In genomic region chr9:137256839-137257238, GRCh38 we compare ENCODE assay signal across 15 cellular contexts. TPM values are rescaled to one million over a fixed set of nuclear protein-coding genes. Genes with fewer than 3 reads are reported as not detected.
DNase-seq lines count a peak whose midpoint lies in the region; ATAC-seq and TF ChIP-seq lines count a peak whose summit lies in the region.
"Had no signal": no experiment of that assay in that cellular context is flagged by ENCODE, and none has a peak within 500 bp of the region (broad histone marks: within the 10 kb centered on the region; RNA-seq: fewer than 3 reads in every experiment).

No MANE protein-coding gene starts in this region.

- H3K4me1 Mint-ChIP-seq in activated naive CD8-positive, alpha-beta T cell treated with anti-CD3 and anti-CD28 coated beads, Interleukin-2, amount 10 ng/mL, durations not matched to agents 7 days and 5 days, result peaks cover 5% of the 10 kb centered on the region
- peaks cover 7 to 27% (median 22%) of the 10 kb centered on the region in 3 donors for H3K4me1 Mint-ChIP-seq in naive B cell

- DNase-seq in activated naive CD8-positive, alpha-beta T cell treated with anti-CD3 and anti-CD28 coated beads, Interleukin-2, amount 10 ng/mL, durations not matched to agents 7 days and 5 days, result no peak
- DNase-seq in naive B cell (no peak), COLO668 (lab: John Stamatoyannopoulos, UW; ENCODE audit: unreplicated experiment) (no peak), ascending aorta (ENCODE audit: low spot score in 2 of 2) (no peak), NCI-H128 (lab: John Stamatoyannopoulos, UW; ENCODE audit: unreplicated experiment) (no peak), ACHN (no peak)
- DNase-seq: activated CD4-positive, alpha-beta T cell treated with anti-CD3 and anti-CD28 coated beads, Interleukin-2, amount 50 U/mL, for 48 hours; GF-D8; H7; NCI-H1436 treated with DMSO at 0.1 percent for 48 hours; Peyer's patch had no signal

- intact Hi-C loops in ascending aorta (cut with DNase I), result no loop called here

- H3K27ac ChIP-seq in BLaER1 (peak overlapping the region; percentile 93; the same call in 1 of the 2 replicates), HUES6 (ENCODE audit: low read depth, low read length) (no peak overlapping the region), ascending aorta (no peak overlapping the region)
- H3K27ac ChIP-seq: Peyer's patch had no signal

- H3K36me3 ChIP-seq in BLaER1 (peaks cover 46% of the 10 kb centered on the region), HUES6 (ENCODE audit: control insufficient read depth, insufficient read depth, low read length) (peaks cover 23% of the 10 kb centered on the region), ascending aorta (peaks cover 5 to 21% of the 10 kb centered on the region in 2 donors)

- H3K9me3 Mint-ChIP-seq in activated naive CD8-positive, alpha-beta T cell treated with anti-CD3 and anti-CD28 coated beads, Interleukin-2, amount 10 ng/mL, durations not matched to agents 7 days and 5 days, result no peaks in the 10 kb centered on the region
- peaks cover 0 to 2% (median 0%) of the 10 kb centered on the region in 7 donors for H3K9me3 Mint-ChIP-seq in naive B cell
- H3K9me3 Mint-ChIP-seq: dendritic cell treated with granulocyte-macrophage colony-stimulating factor and Interleukin-4, amounts not matched to agents 40 ng/mL and 50 ng/mL, for 4 days had no signal

- H3K4me2 ChIP-seq in BLaER1, result peak overlapping the region; percentile 98

- H3K4me1 ChIP-seq in BLaER1 (peaks cover 57% of the 10 kb centered on the region), HUES6 (ENCODE audit: control insufficient read depth, insufficient read depth, low read length) (peaks cover 18% of the 10 kb centered on the region), ascending aorta (peaks cover 10 to 20% of the 10 kb centered on the region in 2 donors)

- peaks cover 23% of the 10 kb centered on the region for H4K20me1 ChIP-seq in BLaER1

- no peak for TF ChIP-seq CTCF in ascending aorta (IDR thresholded peaks at IDR 0.05)

- H3K4me3 Mint-ChIP-seq in activated naive CD8-positive, alpha-beta T cell treated with anti-CD3 and anti-CD28 coated beads, Interleukin-2, amount 10 ng/mL, durations not matched to agents 7 days and 5 days, result peak overlapping the region; percentile 91
- peak overlapping the region; percentile 81 to 95 (median 90) for H3K4me3 Mint-ChIP-seq in naive B cell

- H3K27me3 Mint-ChIP-seq in activated naive CD8-positive, alpha-beta T cell treated with anti-CD3 and anti-CD28 coated beads, Interleukin-2, amount 10 ng/mL, durations not matched to agents 7 days and 5 days, result no peaks in the 10 kb centered on the region
- H3K27me3 Mint-ChIP-seq in naive B cell, result no peaks in the 10 kb centered on the region

- no peak for ATAC-seq in activated naive CD8-positive, alpha-beta T cell treated with anti-CD3 and anti-CD28 coated beads, Interleukin-2, amount 10 ng/mL, durations not matched to agents 7 days and 5 days (ENCODE audit: low read depth)
- ATAC-seq in naive B cell (ENCODE audit: low read depth in 2 of 2), result no peak

- in situ Hi-C loops in ACHN (cut with HindIII; ENCODE audit: low pct_ligation_motif_present, low pct_unique_long_range_greater_than_20kb, low sequenced_read_pairs), result no loop called here

- no peaks in the 10 kb centered on the region for H3K9me3 ChIP-seq in BLaER1
- no peaks in the 10 kb centered on the region for H3K9me3 ChIP-seq in HUES6 (ENCODE audit: control insufficient read depth, insufficient read depth, low read depth, low read length)
- no peaks in the 10 kb centered on the region for H3K9me3 ChIP-seq in ascending aorta
- H3K9me3 ChIP-seq: Peyer's patch had no signal

- H3K36me3 Mint-ChIP-seq in activated naive CD8-positive, alpha-beta T cell treated with anti-CD3 and anti-CD28 coated beads, Interleukin-2, amount 10 ng/mL, durations not matched to agents 7 days and 5 days, result peaks cover 4% of the 10 kb centered on the region
- H3K36me3 Mint-ChIP-seq in naive B cell, result no peaks in the 10 kb centered on the region

- H3K4me3 ChIP-seq in BLaER1 (peak overlapping the region; percentile 99), HUES6 (ENCODE audit: low read depth, low read length) (peak overlapping the region; percentile 100; the same call in 1 of the 2 replicates), ascending aorta (peak overlapping the region in 1 of 2 donors; percentile 98)

- no peak overlapping the region for H3K27ac Mint-ChIP-seq in activated naive CD8-positive, alpha-beta T cell treated with anti-CD3 and anti-CD28 coated beads, Interleukin-2, amount 10 ng/mL, durations not matched to agents 7 days and 5 days
- H3K27ac Mint-ChIP-seq in naive B cell, result no peak overlapping the region
- H3K27ac Mint-ChIP-seq: dendritic cell treated with granulocyte-macrophage colony-stimulating factor and Interleukin-4, amounts not matched to agents 40 ng/mL and 50 ng/mL, for 4 days had no signal

- H3K9ac ChIP-seq in BLaER1 (peak overlapping the region; percentile 94), HUES6 (ENCODE audit: low read length) (no peak overlapping the region)

- POLR2A ChIA-PET in activated naive CD8-positive, alpha-beta T cell treated with anti-CD3 and anti-CD28 coated beads, Interleukin-2, amount 10 ng/mL, durations not matched to agents 7 days and 5 days (lab: Charles Lee), result interaction anchor here (0.7 to 7.2 kb wide), 4 partner anchors 14 to 409 kb away, joined by 3 to 171 read pairs (median 4); partner anchors contain the start of gene TUBB4B

- no peaks in the 10 kb centered on the region for H3K27me3 ChIP-seq in BLaER1
- H3K27me3 ChIP-seq in HUES6 (ENCODE audit: control insufficient read depth, insufficient read depth, low read length), result no peaks in the 10 kb centered on the region
- H3K27me3 ChIP-seq in ascending aorta, result no peaks in the 10 kb centered on the region
- H3K27me3 ChIP-seq: Peyer's patch had no signal

RNA-seq across cellular contexts. Expression of gene NELFB, which starts 1.7 kb away (rescaled TPM):
- 10 to 100 TPM; 58.7 to 63.1 TPM for total RNA-seq in activated naive CD8-positive, alpha-beta T cell treated with anti-CD3 and anti-CD28 coated beads, Interleukin-2, amount 10 ng/mL, durations not matched to agents 7 days and 5 days
- polyA plus RNA-seq in naive B cell (ENCODE audit: low read depth in 6 of 6), result 10 to 100 TPM; 23.5 to 37.8 (median 27.2) TPM
- 71.7 TPM for total RNA-seq in ascending aorta

RNA-seq across cellular contexts. Expression of gene STPG3, which starts 5.8 kb away (rescaled TPM):
- not detected for total RNA-seq in activated naive CD8-positive, alpha-beta T cell treated with anti-CD3 and anti-CD28 coated beads, Interleukin-2, amount 10 ng/mL, durations not matched to agents 7 days and 5 days
- polyA plus RNA-seq in naive B cell (ENCODE audit: low read depth in 6 of 6), result not detected
- not detected for total RNA-seq in ascending aorta
- total RNA-seq: H7, Peyer's patch had no signal

RNA-seq across cellular contexts. Expression of gene TUBB4B, which starts 15.8 kb away (rescaled TPM):
- 100 to 1,000 TPM; 241 to 249 TPM for total RNA-seq in activated naive CD8-positive, alpha-beta T cell treated with anti-CD3 and anti-CD28 coated beads, Interleukin-2, amount 10 ng/mL, durations not matched to agents 7 days and 5 days
- polyA plus RNA-seq in naive B cell (ENCODE audit: low read depth in 6 of 6), result 10 to 100 TPM; 22.7 to 53.2 (median 40.2) TPM
- total RNA-seq in ascending aorta, result 403 TPM

RNA-seq across cellular contexts. Expression of gene TOR4A, which starts 20.7 kb away (rescaled TPM):
- total RNA-seq in activated naive CD8-positive, alpha-beta T cell treated with anti-CD3 and anti-CD28 coated beads, Interleukin-2, amount 10 ng/mL, durations not matched to agents 7 days and 5 days, result 1 to 10 TPM; 8.1 to 8.2 TPM
- 1 to 10 TPM; 2.4 to 6.2 (median 4.1) TPM for polyA plus RNA-seq in naive B cell (ENCODE audit: low read depth in 6 of 6)
- total RNA-seq in ascending aorta, result 38.3 TPM

RNA-seq across cellular contexts. Expression of gene SLC34A3, which starts 26.1 kb away (rescaled TPM):
- not detected for total RNA-seq in activated naive CD8-positive, alpha-beta T cell treated with anti-CD3 and anti-CD28 coated beads, Interleukin-2, amount 10 ng/mL, durations not matched to agents 7 days and 5 days
- not detected for polyA plus RNA-seq in naive B cell (ENCODE audit: low read depth in 6 of 6)
- not detected for total RNA-seq in ascending aorta
- total RNA-seq: omental fat pad had no signal
